In genomic region chr11:11163256-11163655, GRCh38 we compare ENCODE assay signal across 12 cellular contexts.
DNase-seq lines count a peak whose midpoint lies in the region; ATAC-seq and TF ChIP-seq lines count a peak whose summit lies in the region.
"Had no signal": no experiment of that assay in that cellular context is flagged by ENCODE, and none has a peak within 500 bp of the region (broad histone marks: within the 10 kb centered on the region; RNA-seq: fewer than 3 reads in every experiment).

No MANE protein-coding gene starts in this region.

- TF ChIP-seq CTCF in AG09319 (IDR thresholded peaks at IDR 0.05; ENCODE audit: low read depth, low read length) (peak; percentile 13), HFFc6 (IDR thresholded peaks at IDR 0.05) (peak; percentile 64), choroid plexus epithelial cell (conservative IDR thresholded peaks at IDR 0.05; ENCODE audit: low read depth, low read length) (peak; percentile 15), mesothelial cell of epicardium (IDR thresholded peaks at IDR 0.05; ENCODE audit: unreplicated experiment) (peak; percentile 47)

- ATAC-seq in GM21526 (IDR thresholded peaks at IDR 0.05; ENCODE audit: low FRiP score, unreplicated experiment) = no peak

- H3K9me3 Mint-ChIP-seq in HFFc6 = no peaks in the 10 kb centered on the region
- peaks cover 7% of the 10 kb centered on the region for H3K9me3 Mint-ChIP-seq in mesothelial cell of epicardium

- H3K4me1 Mint-ChIP-seq in HFFc6 (ENCODE audit: low read depth) = no peaks in the 10 kb centered on the region
- peaks cover 6% of the 10 kb centered on the region for H3K4me1 Mint-ChIP-seq in mesothelial cell of epicardium
- H3K4me1 Mint-ChIP-seq: neural crest cell had no signal

- DNase-seq in AG09319 (ENCODE audit: extremely low read depth, low read depth) = no peak
- no peak for DNase-seq in HFFc6
- peak; percentile 10 for DNase-seq in choroid plexus epithelial cell (ENCODE audit: low read depth)
- DNase-seq in mesothelial cell of epicardium (ENCODE audit: low spot score in 2 of 2, unreplicated experiment in 2 of 2) = no peak
- no peak for DNase-seq in DMS153 treated with DMSO at 0.1 percent for 48 hours (lab: John Stamatoyannopoulos, UW; ENCODE audit: unreplicated experiment)
- DNase-seq in retina = no peak
- no peak for DNase-seq in NK-92 (lab: John Stamatoyannopoulos, UW; ENCODE audit: unreplicated experiment)
- DNase-seq: HCEC 1CT, NCI-H1417, RPMI8226 had no signal

- peaks cover 28% of the 10 kb centered on the region for H3K27me3 Mint-ChIP-seq in HFFc6 (ENCODE audit: insufficient read depth)
- H3K27me3 Mint-ChIP-seq in mesothelial cell of epicardium (ENCODE audit: low read depth) = peaks cover 7% of the 10 kb centered on the region

- H3K4me3 Mint-ChIP-seq in HFFc6 (no peak overlapping the region), mesothelial cell of epicardium (no peak overlapping the region)
- H3K4me3 Mint-ChIP-seq: neural crest cell had no signal

- no peak overlapping the region for H3K4me3 ChIP-seq in choroid plexus epithelial cell (ENCODE audit: low read depth, low read length)

- H3K27ac Mint-ChIP-seq in HFFc6 (no peak overlapping the region), mesothelial cell of epicardium (no peak overlapping the region)

- H3K36me3 Mint-ChIP-seq in HFFc6 (ENCODE audit: low read depth) (no peaks in the 10 kb centered on the region), mesothelial cell of epicardium (no peaks in the 10 kb centered on the region)

Comparison
In these comparisons a context has a peak if more than half of its experiments do, and no peak if none do; other contexts are left out.
1. CTCF ChIP-seq: peak in every context shown above with its lines; median percentile 64 in HFFc6; 47 in mesothelial cell of epicardium; 15 in choroid plexus epithelial cell; 13 in AG09319.